In genomic region chr19:32450217-32450616, GRCh38 we compare ENCODE assay signal across 20 cellular contexts.
"Had no signal": no experiment of that assay in that cellular context is flagged by ENCODE, and none has a peak within 500 bp of the region (broad histone marks: within the 10 kb centered on the region; RNA-seq: fewer than 3 reads in every experiment).

No MANE protein-coding gene starts in this region.

- H3K27ac ChIP-seq: ascending aorta, thyroid gland had no signal

- H3K4me1 Mint-ChIP-seq: activated naive CD8-positive, alpha-beta T cell treated with anti-CD3 and anti-CD28 coated beads, Interleukin-2, amount 50 U/mL, for 24 hours; nephron progenitor cell; WTC11 had no signal

- H3K9me3 ChIP-seq: ascending aorta, thyroid gland had no signal

- H3K27me3 ChIP-seq: ascending aorta, thyroid gland had no signal

- H3K36me3 Mint-ChIP-seq: activated CD8-positive, alpha-beta memory T cell treated with anti-CD3 and anti-CD28 coated beads, Interleukin-2, amount 10 ng/mL, durations not matched to agents 7 days and 5 days had no signal

- H3K36me3 ChIP-seq: thyroid gland had no signal

- H3K9me3 Mint-ChIP-seq: activated CD4-positive, alpha-beta memory T cell treated with anti-CD3 and anti-CD28 coated beads, Interleukin-2, amount 10 ng/mL, durations not matched to agents 7 days and 5 days; activated naive CD8-positive, alpha-beta T cell treated with anti-CD3 and anti-CD28 coated beads, Interleukin-2, amount 50 U/mL, for 24 hours; nephron progenitor cell; T-helper 2 cell treated with Interferon-gamma antibody and Interleukin-4, amounts not matched to agents 5 μg/mL and 100 μg/mL, for 36 hours; WTC11 had no signal

- H3K4me3 Mint-ChIP-seq: activated CD4-positive, alpha-beta memory T cell treated with anti-CD3 and anti-CD28 coated beads, Interleukin-2, amount 10 ng/mL, durations not matched to agents 7 days and 5 days; activated CD8-positive, alpha-beta memory T cell treated with anti-CD3 and anti-CD28 coated beads, Interleukin-2, amount 10 ng/mL, durations not matched to agents 7 days and 5 days; activated naive CD8-positive, alpha-beta T cell treated with anti-CD3 and anti-CD28 coated beads, Interleukin-2, amount 50 U/mL, for 24 hours; nephron progenitor cell; T-helper 2 cell treated with Interferon-gamma antibody and Interleukin-4, amounts not matched to agents 5 μg/mL and 100 μg/mL, for 36 hours; WTC11 had no signal

- H3K4me1 ChIP-seq: ascending aorta, thyroid gland had no signal

- H3K27ac Mint-ChIP-seq: activated CD4-positive, alpha-beta memory T cell treated with anti-CD3 and anti-CD28 coated beads, Interleukin-2, amount 10 ng/mL, durations not matched to agents 7 days and 5 days; activated CD8-positive, alpha-beta memory T cell treated with anti-CD3 and anti-CD28 coated beads, Interleukin-2, amount 10 ng/mL, durations not matched to agents 7 days and 5 days; activated naive CD8-positive, alpha-beta T cell treated with anti-CD3 and anti-CD28 coated beads, Interleukin-2, amount 50 U/mL, for 24 hours; T-helper 2 cell treated with Interferon-gamma antibody and Interleukin-4, amounts not matched to agents 5 μg/mL and 100 μg/mL, for 36 hours; WTC11 had no signal

- DNase-seq: activated CD4-positive, alpha-beta memory T cell treated with anti-CD3 and anti-CD28 coated beads, Interleukin-2, amount 10 ng/mL, durations not matched to agents 7 days and 5 days; activated CD4-positive, alpha-beta T cell treated with anti-CD3 and anti-CD28 coated beads for 4 hours; activated CD8-positive, alpha-beta memory T cell treated with anti-CD3 and anti-CD28 coated beads, Interleukin-2, amount 10 ng/mL, durations not matched to agents 7 days and 5 days; activated naive CD4-positive, alpha-beta T cell; activated naive CD8-positive, alpha-beta T cell treated with anti-CD3 and anti-CD28 coated beads, Interleukin-2, amount 50 U/mL, for 24 hours; cortex of kidney; effector CD4-positive, alpha-beta T cell; foreskin melanocyte; glutamatergic neuron; hippocampal formation; nephron progenitor cell; nucleus accumbens; stimulated activated naive CD4-positive, alpha-beta T cell; thyroid gland had no signal

- ATAC-seq: activated CD8-positive, alpha-beta memory T cell treated with anti-CD3 and anti-CD28 coated beads, Interleukin-2, amount 10 ng/mL, durations not matched to agents 7 days and 5 days; activated naive CD8-positive, alpha-beta T cell treated with anti-CD3 and anti-CD28 coated beads, Interleukin-2, amount 50 U/mL, for 24 hours; left lobe of liver; sciatic nerve; WTC11 had no signal

- H3K27me3 Mint-ChIP-seq: activated CD4-positive, alpha-beta memory T cell treated with anti-CD3 and anti-CD28 coated beads, Interleukin-2, amount 10 ng/mL, durations not matched to agents 7 days and 5 days; activated CD8-positive, alpha-beta memory T cell treated with anti-CD3 and anti-CD28 coated beads, Interleukin-2, amount 10 ng/mL, durations not matched to agents 7 days and 5 days; activated naive CD8-positive, alpha-beta T cell treated with anti-CD3 and anti-CD28 coated beads, Interleukin-2, amount 50 U/mL, for 24 hours had no signal

- H3K4me3 ChIP-seq: ascending aorta, lung, thyroid gland had no signal
